ENCODE assay signal across 1 cellular context in the genomic region with DNA sequence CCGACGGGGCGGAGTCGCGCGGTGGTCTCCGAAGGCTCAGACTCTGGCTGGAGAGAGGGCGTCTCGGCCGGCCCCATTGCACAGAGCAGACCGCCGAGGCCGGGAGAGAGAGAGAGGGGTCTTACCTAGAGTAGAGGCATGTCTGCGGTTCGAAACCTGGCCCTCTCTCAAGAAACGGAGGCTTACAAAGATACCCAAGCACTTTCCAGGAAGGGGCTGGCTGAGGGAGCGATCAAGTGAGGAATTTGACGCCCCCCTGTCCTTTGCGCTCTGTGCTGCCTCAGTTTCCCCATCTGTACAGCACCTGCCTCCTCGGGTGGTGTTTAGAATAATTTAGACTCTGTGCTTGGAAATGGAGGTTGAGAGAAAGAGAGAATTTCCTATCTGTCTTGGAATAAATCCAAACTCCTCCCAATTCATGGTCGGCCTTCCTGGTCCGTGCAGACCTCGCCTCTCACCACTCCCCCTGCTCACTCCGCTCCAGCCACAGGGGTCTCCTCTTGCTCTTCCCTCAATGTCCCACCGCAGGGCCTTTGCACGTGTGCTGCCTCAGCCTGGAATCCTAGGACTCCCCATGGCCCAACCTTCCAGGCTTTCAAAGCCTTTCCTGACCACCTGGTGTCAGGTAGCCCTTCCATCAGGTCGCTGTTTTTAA.
TF ChIP-seq lines count a peak whose summit lies in the region.

No MANE protein-coding gene starts in this region.

TF ChIP-seq in HepG2, 621 proteins besides CTCF, POLR2A, EP300 and RAD21 (continued from another document and continues in another):
- TF ChIP-seq, protein P1, sequence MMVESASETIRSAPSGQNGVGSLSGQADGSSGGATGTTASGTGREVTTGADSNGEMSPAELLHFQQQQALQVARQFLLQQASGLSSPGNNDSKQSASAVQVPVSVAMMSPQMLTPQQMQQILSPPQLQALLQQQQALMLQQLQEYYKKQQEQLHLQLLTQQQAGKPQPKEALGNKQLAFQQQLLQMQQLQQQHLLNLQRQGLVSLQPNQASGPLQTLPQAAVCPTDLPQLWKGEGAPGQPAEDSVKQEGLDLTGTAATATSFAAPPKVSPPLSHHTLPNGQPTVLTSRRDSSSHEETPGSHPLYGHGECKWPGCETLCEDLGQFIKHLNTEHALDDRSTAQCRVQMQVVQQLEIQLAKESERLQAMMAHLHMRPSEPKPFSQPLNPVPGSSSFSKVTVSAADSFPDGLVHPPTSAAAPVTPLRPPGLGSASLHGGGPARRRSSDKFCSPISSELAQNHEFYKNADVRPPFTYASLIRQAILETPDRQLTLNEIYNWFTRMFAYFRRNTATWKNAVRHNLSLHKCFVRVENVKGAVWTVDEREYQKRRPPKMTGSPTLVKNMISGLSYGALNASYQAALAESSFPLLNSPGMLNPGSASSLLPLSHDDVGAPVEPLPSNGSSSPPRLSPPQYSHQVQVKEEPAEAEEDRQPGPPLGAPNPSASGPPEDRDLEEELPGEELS (CRISPR knock-in tag; IDR thresholded peaks at IDR 0.05) = no peak
- TF ChIP-seq, protein P2, sequence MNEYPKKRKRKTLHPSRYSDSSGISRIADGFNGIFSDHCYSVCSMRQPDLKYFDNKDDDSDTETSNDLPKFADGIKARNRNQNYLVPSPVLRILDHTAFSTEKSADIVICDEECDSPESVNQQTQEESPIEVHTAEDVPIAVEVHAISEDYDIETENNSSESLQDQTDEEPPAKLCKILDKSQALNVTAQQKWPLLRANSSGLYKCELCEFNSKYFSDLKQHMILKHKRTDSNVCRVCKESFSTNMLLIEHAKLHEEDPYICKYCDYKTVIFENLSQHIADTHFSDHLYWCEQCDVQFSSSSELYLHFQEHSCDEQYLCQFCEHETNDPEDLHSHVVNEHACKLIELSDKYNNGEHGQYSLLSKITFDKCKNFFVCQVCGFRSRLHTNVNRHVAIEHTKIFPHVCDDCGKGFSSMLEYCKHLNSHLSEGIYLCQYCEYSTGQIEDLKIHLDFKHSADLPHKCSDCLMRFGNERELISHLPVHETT (CRISPR knock-in tag; conservative IDR thresholded peaks at IDR 0.05) = no peak
- TF ChIP-seq NR2F1 (CRISPR knock-in tag; IDR thresholded peaks at IDR 0.05) = no peak
- TF ChIP-seq ZBTB21 (CRISPR knock-in tag; IDR thresholded peaks at IDR 0.05) = no peak
- TF ChIP-seq ZNF75D (CRISPR knock-in tag; IDR thresholded peaks at IDR 0.05; ENCODE audit: borderline replicate concordance) = no peak
- no peak for TF ChIP-seq ZNF605 (CRISPR knock-in tag; IDR thresholded peaks at IDR 0.05)
- no peak for TF ChIP-seq ZNF672 (CRISPR knock-in tag; IDR thresholded peaks at IDR 0.05)
- TF ChIP-seq FOSL2 (CRISPR knock-in tag; IDR thresholded peaks at IDR 0.05) = no peak
- TF ChIP-seq ZNF33A (CRISPR knock-in tag; IDR thresholded peaks at IDR 0.05; ENCODE audit: borderline replicate concordance) = no peak
- TF ChIP-seq, protein P3, sequence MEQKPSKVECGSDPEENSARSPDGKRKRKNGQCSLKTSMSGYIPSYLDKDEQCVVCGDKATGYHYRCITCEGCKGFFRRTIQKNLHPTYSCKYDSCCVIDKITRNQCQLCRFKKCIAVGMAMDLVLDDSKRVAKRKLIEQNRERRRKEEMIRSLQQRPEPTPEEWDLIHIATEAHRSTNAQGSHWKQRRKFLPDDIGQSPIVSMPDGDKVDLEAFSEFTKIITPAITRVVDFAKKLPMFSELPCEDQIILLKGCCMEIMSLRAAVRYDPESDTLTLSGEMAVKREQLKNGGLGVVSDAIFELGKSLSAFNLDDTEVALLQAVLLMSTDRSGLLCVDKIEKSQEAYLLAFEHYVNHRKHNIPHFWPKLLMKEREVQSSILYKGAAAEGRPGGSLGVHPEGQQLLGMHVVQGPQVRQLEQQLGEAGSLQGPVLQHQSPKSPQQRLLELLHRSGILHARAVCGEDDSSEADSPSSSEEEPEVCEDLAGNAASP (CRISPR knock-in tag; IDR thresholded peaks at IDR 0.05; ENCODE audit: borderline replicate concordance) = no peak
- peak; percentile 21; the same call in 1 of the 2 replicates for TF ChIP-seq SP4 (CRISPR knock-in tag; IDR thresholded peaks at IDR 0.05)
- no peak for TF ChIP-seq HDAC6 (IDR thresholded peaks at IDR 0.05; ENCODE audit: low read depth, low read length)
- TF ChIP-seq, protein P4, sequence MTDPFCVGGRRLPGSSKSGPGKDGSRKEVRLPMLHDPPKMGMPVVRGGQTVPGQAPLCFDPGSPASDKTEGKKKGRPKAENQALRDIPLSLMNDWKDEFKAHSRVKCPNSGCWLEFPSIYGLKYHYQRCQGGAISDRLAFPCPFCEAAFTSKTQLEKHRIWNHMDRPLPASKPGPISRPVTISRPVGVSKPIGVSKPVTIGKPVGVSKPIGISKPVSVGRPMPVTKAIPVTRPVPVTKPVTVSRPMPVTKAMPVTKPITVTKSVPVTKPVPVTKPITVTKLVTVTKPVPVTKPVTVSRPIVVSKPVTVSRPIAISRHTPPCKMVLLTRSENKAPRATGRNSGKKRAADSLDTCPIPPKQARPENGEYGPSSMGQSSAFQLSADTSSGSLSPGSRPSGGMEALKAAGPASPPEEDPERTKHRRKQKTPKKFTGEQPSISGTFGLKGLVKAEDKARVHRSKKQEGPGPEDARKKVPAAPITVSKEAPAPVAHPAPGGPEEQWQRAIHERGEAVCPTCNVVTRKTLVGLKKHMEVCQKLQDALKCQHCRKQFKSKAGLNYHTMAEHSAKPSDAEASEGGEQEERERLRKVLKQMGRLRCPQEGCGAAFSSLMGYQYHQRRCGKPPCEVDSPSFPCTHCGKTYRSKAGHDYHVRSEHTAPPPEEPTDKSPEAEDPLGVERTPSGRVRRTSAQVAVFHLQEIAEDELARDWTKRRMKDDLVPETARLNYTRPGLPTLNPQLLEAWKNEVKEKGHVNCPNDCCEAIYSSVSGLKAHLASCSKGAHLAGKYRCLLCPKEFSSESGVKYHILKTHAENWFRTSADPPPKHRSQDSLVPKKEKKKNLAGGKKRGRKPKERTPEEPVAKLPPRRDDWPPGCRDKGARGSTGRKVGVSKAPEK (CRISPR knock-in tag; IDR thresholded peaks at IDR 0.05; ENCODE audit: borderline replicate concordance) = no peak
- no peak for TF ChIP-seq CHD2 (IDR thresholded peaks at IDR 0.05; ENCODE audit: low read depth, low read length)
- TF ChIP-seq, protein P5, sequence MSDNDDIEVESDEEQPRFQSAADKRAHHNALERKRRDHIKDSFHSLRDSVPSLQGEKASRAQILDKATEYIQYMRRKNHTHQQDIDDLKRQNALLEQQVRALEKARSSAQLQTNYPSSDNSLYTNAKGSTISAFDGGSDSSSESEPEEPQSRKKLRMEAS (IDR thresholded peaks at IDR 0.05) = peak; percentile 20; the same call in 1 of the 2 replicates
- TF ChIP-seq ZNF644 (CRISPR knock-in tag; IDR thresholded peaks at IDR 0.05; ENCODE audit: low read depth) = no peak
- no peak for TF ChIP-seq ZNF44 (CRISPR knock-in tag; IDR thresholded peaks at IDR 0.05)
- no peak for TF ChIP-seq KDM6A (CRISPR knock-in tag; IDR thresholded peaks at IDR 0.05; ENCODE audit: low read depth)
- TF ChIP-seq DR1 (CRISPR knock-in tag; IDR thresholded peaks at IDR 0.05) = no peak
- TF ChIP-seq TEAD2 (CRISPR knock-in tag; IDR thresholded peaks at IDR 0.05) = no peak
- no peak for TF ChIP-seq HNRNPL (IDR thresholded peaks at IDR 0.05; ENCODE audit: low read depth, low read length)
- TF ChIP-seq MIER3 (CRISPR knock-in tag; IDR thresholded peaks at IDR 0.05; ENCODE audit: borderline replicate concordance) = no peak
- no peak for TF ChIP-seq ZFP36L1 (CRISPR knock-in tag; IDR thresholded peaks at IDR 0.05)
- TF ChIP-seq YEATS2 (CRISPR knock-in tag; IDR thresholded peaks at IDR 0.05; ENCODE audit: borderline replicate concordance) = no peak
- no peak for TF ChIP-seq ZNF569 (CRISPR knock-in tag; IDR thresholded peaks at IDR 0.05; ENCODE audit: borderline replicate concordance)
- no peak for TF ChIP-seq STAT5B (CRISPR knock-in tag; IDR thresholded peaks at IDR 0.05)
- no peak for TF ChIP-seq SKI (IDR thresholded peaks at IDR 0.05; ENCODE audit: partially characterized antibody)
- no peak for TF ChIP-seq ZNF614 (CRISPR knock-in tag; IDR thresholded peaks at IDR 0.05; ENCODE audit: borderline replicate concordance)
- no peak for TF ChIP-seq IKZF1 (IDR thresholded peaks at IDR 0.05)
- no peak for TF ChIP-seq MBNL3 (CRISPR knock-in tag; conservative IDR thresholded peaks at IDR 0.05)
- no peak for TF ChIP-seq GTF3A (CRISPR knock-in tag; conservative IDR thresholded peaks at IDR 0.05)
- TF ChIP-seq ZNF878 (CRISPR knock-in tag; IDR thresholded peaks at IDR 0.05) = no peak
- no peak for TF ChIP-seq KAT7 (CRISPR knock-in tag; IDR thresholded peaks at IDR 0.05; ENCODE audit: borderline replicate concordance)
- no peak for TF ChIP-seq ZNF670 (CRISPR knock-in tag; IDR thresholded peaks at IDR 0.05; ENCODE audit: borderline replicate concordance)
- TF ChIP-seq ZNF335 (CRISPR knock-in tag; IDR thresholded peaks at IDR 0.05) = no peak
- TF ChIP-seq, protein P6, sequence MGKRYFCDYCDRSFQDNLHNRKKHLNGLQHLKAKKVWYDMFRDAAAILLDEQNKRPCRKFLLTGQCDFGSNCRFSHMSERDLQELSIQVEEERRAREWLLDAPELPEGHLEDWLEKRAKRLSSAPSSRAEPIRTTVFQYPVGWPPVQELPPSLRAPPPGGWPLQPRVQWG (CRISPR knock-in tag; IDR thresholded peaks at IDR 0.05; ENCODE audit: borderline replicate concordance, low read depth) = no peak
- TF ChIP-seq, protein P7, sequence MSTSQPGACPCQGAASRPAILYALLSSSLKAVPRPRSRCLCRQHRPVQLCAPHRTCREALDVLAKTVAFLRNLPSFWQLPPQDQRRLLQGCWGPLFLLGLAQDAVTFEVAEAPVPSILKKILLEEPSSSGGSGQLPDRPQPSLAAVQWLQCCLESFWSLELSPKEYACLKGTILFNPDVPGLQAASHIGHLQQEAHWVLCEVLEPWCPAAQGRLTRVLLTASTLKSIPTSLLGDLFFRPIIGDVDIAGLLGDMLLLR (CRISPR knock-in tag; IDR thresholded peaks at IDR 0.05) = peak; percentile 57; the same call in 1 of the 2 replicates
- TF ChIP-seq, protein P8, sequence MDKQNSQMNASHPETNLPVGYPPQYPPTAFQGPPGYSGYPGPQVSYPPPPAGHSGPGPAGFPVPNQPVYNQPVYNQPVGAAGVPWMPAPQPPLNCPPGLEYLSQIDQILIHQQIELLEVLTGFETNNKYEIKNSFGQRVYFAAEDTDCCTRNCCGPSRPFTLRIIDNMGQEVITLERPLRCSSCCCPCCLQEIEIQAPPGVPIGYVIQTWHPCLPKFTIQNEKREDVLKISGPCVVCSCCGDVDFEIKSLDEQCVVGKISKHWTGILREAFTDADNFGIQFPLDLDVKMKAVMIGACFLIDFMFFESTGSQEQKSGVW (CRISPR knock-in tag; IDR thresholded peaks at IDR 0.05; ENCODE audit: borderline replicate concordance) = no peak
- TF ChIP-seq ZNF775 (CRISPR knock-in tag; IDR thresholded peaks at IDR 0.05; ENCODE audit: borderline replicate concordance) = no peak
- TF ChIP-seq, protein P9, sequence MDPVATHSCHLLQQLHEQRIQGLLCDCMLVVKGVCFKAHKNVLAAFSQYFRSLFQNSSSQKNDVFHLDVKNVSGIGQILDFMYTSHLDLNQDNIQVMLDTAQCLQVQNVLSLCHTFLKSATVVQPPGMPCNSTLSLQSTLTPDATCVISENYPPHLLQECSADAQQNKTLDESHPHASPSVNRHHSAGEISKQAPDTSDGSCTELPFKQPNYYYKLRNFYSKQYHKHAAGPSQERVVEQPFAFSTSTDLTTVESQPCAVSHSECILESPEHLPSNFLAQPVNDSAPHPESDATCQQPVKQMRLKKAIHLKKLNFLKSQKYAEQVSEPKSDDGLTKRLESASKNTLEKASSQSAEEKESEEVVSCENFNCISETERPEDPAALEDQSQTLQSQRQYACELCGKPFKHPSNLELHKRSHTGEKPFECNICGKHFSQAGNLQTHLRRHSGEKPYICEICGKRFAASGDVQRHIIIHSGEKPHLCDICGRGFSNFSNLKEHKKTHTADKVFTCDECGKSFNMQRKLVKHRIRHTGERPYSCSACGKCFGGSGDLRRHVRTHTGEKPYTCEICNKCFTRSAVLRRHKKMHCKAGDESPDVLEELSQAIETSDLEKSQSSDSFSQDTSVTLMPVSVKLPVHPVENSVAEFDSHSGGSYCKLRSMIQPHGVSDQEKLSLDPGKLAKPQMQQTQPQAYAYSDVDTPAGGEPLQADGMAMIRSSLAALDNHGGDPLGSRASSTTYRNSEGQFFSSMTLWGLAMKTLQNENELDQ (CRISPR knock-in tag; IDR thresholded peaks at IDR 0.05; ENCODE audit: borderline replicate concordance) = no peak
- TF ChIP-seq ZNF143 (CRISPR knock-in tag; IDR thresholded peaks at IDR 0.05) = no peak
- TF ChIP-seq, protein P10, sequence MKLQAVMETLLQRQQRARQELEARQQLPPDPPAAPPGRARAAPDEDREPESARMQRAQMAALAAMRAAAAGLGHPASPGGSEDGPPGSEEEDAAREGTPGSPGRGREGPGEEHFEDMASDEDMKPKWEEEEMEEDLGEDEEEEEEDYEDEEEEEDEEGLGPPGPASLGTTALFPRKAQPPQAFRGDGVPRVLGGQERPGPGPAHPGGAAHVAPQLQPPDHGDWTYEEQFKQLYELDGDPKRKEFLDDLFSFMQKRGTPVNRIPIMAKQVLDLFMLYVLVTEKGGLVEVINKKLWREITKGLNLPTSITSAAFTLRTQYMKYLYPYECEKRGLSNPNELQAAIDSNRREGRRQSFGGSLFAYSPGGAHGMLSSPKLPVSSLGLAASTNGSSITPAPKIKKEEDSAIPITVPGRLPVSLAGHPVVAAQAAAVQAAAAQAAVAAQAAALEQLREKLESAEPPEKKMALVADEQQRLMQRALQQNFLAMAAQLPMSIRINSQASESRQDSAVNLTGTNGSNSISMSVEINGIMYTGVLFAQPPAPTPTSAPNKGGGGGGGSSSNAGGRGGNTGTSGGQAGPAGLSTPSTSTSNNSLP (IDR thresholded peaks at IDR 0.05; ENCODE audit: low read depth, low read length) = no peak
- peak; percentile 13; the same call in 1 of the 2 replicates for TF ChIP-seq ZNF317 (CRISPR knock-in tag; IDR thresholded peaks at IDR 0.05)
- TF ChIP-seq ZNF577 (CRISPR knock-in tag; IDR thresholded peaks at IDR 0.05; ENCODE audit: borderline replicate concordance, low read depth) = no peak
- no peak for TF ChIP-seq ZBTB42 (CRISPR knock-in tag; IDR thresholded peaks at IDR 0.05)
- TF ChIP-seq FOXO1 (CRISPR knock-in tag; IDR thresholded peaks at IDR 0.05) = no peak
- no peak for TF ChIP-seq ZNF234 (CRISPR knock-in tag; conservative IDR thresholded peaks at IDR 0.05)
- TF ChIP-seq HHEX (CRISPR knock-in tag; IDR thresholded peaks at IDR 0.05) = no peak
- TF ChIP-seq ZNF256 (CRISPR knock-in tag; conservative IDR thresholded peaks at IDR 0.05) = no peak
- TF ChIP-seq, protein P11, sequence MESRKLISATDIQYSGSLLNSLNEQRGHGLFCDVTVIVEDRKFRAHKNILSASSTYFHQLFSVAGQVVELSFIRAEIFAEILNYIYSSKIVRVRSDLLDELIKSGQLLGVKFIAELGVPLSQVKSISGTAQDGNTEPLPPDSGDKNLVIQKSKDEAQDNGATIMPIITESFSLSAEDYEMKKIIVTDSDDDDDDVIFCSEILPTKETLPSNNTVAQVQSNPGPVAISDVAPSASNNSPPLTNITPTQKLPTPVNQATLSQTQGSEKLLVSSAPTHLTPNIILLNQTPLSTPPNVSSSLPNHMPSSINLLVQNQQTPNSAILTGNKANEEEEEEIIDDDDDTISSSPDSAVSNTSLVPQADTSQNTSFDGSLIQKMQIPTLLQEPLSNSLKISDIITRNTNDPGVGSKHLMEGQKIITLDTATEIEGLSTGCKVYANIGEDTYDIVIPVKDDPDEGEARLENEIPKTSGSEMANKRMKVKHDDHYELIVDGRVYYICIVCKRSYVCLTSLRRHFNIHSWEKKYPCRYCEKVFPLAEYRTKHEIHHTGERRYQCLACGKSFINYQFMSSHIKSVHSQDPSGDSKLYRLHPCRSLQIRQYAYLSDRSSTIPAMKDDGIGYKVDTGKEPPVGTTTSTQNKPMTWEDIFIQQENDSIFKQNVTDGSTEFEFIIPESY (CRISPR knock-in tag; IDR thresholded peaks at IDR 0.05) = no peak
- TF ChIP-seq NR1H2 (CRISPR knock-in tag; IDR thresholded peaks at IDR 0.05; ENCODE audit: borderline replicate concordance, low read depth) = no peak
